Comparison of ENCODE assay signal across 1 cellular context in genomic region chr7:130360518-130360917, GRCh38.
TF ChIP-seq lines count a peak whose summit lies in the region.

No MANE protein-coding gene starts in this region.

TF ChIP-seq in IMR-90, 13 proteins besides CTCF, POLR2A, EP300 and RAD21:
- TF ChIP-seq MAFK (IDR thresholded peaks at IDR 0.05; ENCODE audit: low read depth, low read length) (no peak), CEBPB (IDR thresholded peaks at IDR 0.05; ENCODE audit: low read depth, low read length) (no peak)
- TF ChIP-seq, protein P1, sequence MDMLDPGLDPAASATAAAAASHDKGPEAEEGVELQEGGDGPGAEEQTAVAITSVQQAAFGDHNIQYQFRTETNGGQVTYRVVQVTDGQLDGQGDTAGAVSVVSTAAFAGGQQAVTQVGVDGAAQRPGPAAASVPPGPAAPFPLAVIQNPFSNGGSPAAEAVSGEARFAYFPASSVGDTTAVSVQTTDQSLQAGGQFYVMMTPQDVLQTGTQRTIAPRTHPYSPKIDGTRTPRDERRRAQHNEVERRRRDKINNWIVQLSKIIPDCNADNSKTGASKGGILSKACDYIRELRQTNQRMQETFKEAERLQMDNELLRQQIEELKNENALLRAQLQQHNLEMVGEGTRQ (IDR thresholded peaks at IDR 0.05; ENCODE audit: low read depth, low read length), result no peak
